32 cellular contexts compared by ENCODE assay signal in the genomic region with DNA sequence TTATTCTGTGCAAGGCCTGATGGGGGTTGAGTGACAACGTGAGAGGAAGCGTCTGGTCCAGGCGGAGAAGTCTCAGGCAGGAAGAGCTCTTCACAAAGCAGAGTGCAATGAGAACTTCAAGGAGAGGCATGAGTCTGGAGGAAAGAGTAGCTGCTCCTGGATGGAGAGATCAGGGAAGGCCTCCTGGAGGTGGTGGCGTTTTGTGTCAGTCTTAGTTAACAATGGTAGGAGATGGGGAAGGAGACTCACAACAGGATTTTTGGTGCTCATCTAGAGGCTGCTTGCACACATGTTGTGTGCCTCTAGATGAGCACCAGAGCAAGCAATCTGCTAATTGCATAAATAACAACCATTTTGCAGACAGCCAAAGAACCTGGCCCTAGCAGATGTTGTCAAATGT.
DNase-seq lines count a peak whose midpoint lies in the region; ATAC-seq, FAIRE-seq and TF ChIP-seq lines count a peak whose summit lies in the region.
"Had no signal": no experiment of that assay in that cellular context is flagged by ENCODE, and none has a peak within 500 bp of the region (broad histone marks: within the 10 kb centered on the region; RNA-seq: fewer than 3 reads in every experiment).

No MANE protein-coding gene starts in this region.

- peak; percentile 24 for DNase-seq in activated CD4-positive, alpha-beta T cell treated with anti-CD3 and anti-CD28 coated beads, Interleukin-2, amount 10 ng/mL, durations not matched to agents 24 days and 14 days
- DNase-seq in activated CD4-positive, alpha-beta T cell treated with anti-CD3 and anti-CD28 coated beads, Interleukin-2, amount 50 U/mL, for 48 hours: no peak
- DNase-seq in K562 (ENCODE audit: extremely low read depth in 1 of 4, low spot score in 3 of 4) (no peak), NCI-H2227 (lab: John Stamatoyannopoulos, UW; ENCODE audit: unreplicated experiment) (no peak)
- DNase-seq: 8988T; ACHN; AML-193; BE2C; C1 segment of cervical spinal cord; Caco-2; Calu3; CD4-positive, alpha-beta memory T cell; CD4-positive, alpha-beta T cell; CD4-positive, CD25-positive, alpha-beta regulatory T cell; CD8-positive, alpha-beta memory T cell; CD8-positive, alpha-beta T cell; COR-L47; DMS 273 treated with DMSO at 0.1 percent for 48 hours; DMS153; DMS53; DMS79; DMS79 treated with DMSO at 0.1 percent for 48 hours; DND-41; EL had no signal

- H3K4me3 ChIP-seq in K562: no peak overlapping the region
- H3K4me3 ChIP-seq: A549; BLaER1; BLaER1 treated with 17β-estradiol and CSF1 and Interleukin-3, amounts not matched to agents 10 nM and 100 nM had no signal

- no peaks in the 10 kb centered on the region for H3K9me3 Mint-ChIP-seq in activated CD4-positive, alpha-beta T cell treated with anti-CD3 and anti-CD28 coated beads, Interleukin-2, amount 10 ng/mL, durations not matched to agents 24 days and 14 days
- H3K9me3 Mint-ChIP-seq: CD4-positive, alpha-beta memory T cell; CD4-positive, alpha-beta T cell; CD4-positive, CD25-positive, alpha-beta regulatory T cell; CD8-positive, alpha-beta memory T cell; CD8-positive, alpha-beta T cell had no signal

- H3K27ac ChIP-seq in K562 (ENCODE audit: extremely low read depth, low read depth, low read length): no peak overlapping the region
- H3K27ac ChIP-seq: 22Rv1; A549; BLaER1; BLaER1 treated with 17β-estradiol and CSF1 and Interleukin-3, amounts not matched to agents 10 nM and 100 nM; C4-2B had no signal

- 0% methylated on average over 4 of the region's 4 CpGs for WGBS in K562 (ENCODE audit: insufficient coverage, low coverage, missing lambda C conversion rate)

- H3K4me3 Mint-ChIP-seq in activated CD4-positive, alpha-beta T cell treated with anti-CD3 and anti-CD28 coated beads, Interleukin-2, amount 10 ng/mL, durations not matched to agents 24 days and 14 days: no peak overlapping the region
- H3K4me3 Mint-ChIP-seq: B cell; CD14-positive monocyte; CD4-positive, alpha-beta memory T cell; CD4-positive, alpha-beta T cell; CD4-positive, CD25-positive, alpha-beta regulatory T cell; CD8-positive, alpha-beta memory T cell; CD8-positive, alpha-beta T cell had no signal

- H3K79me2 ChIP-seq in K562 (ENCODE audit: control insufficient read depth, insufficient read depth, low read length): no peaks in the 10 kb centered on the region

- H3K36me3 Mint-ChIP-seq in activated CD4-positive, alpha-beta T cell treated with anti-CD3 and anti-CD28 coated beads, Interleukin-2, amount 10 ng/mL, durations not matched to agents 24 days and 14 days (ENCODE audit: low read depth): no peaks in the 10 kb centered on the region
- H3K36me3 Mint-ChIP-seq: CD14-positive monocyte; CD4-positive, alpha-beta memory T cell; CD4-positive, CD25-positive, alpha-beta regulatory T cell; CD8-positive, alpha-beta memory T cell; CD8-positive, alpha-beta T cell had no signal

- POLR2A ChIA-PET in K562 (lab: Yijun Ruan, JAX): interaction anchor here (0.7 kb wide), 1 partner anchor 165 kb away, joined by 5 read pairs; no protein-coding TSS in a partner anchor

- H4K20me1 ChIP-seq in K562 (replicated peaks; ENCODE audit: control insufficient read depth, insufficient read depth, low read length): no peaks in the 10 kb centered on the region
- H4K20me1 ChIP-seq: BLaER1; BLaER1 treated with 17β-estradiol and CSF1 and Interleukin-3, amounts not matched to agents 10 nM and 100 nM had no signal

- H2AFZ ChIP-seq in K562 (ENCODE audit: low read depth, low read length): no peak overlapping the region

- H3K9me3 ChIP-seq in K562 (replicated peaks; ENCODE audit: control insufficient read depth, insufficient read depth, low read depth, low read length): no peaks in the 10 kb centered on the region
- H3K9me3 ChIP-seq: A549; BE2C; BLaER1; BLaER1 treated with 17β-estradiol and CSF1 and Interleukin-3, amounts not matched to agents 10 nM and 100 nM; Caco-2 had no signal

- H3K36me3 ChIP-seq in K562 (ENCODE audit: control insufficient read depth, insufficient read depth, low read length): no peaks in the 10 kb centered on the region
- H3K36me3 ChIP-seq: BE2C; BLaER1; BLaER1 treated with 17β-estradiol and CSF1 and Interleukin-3, amounts not matched to agents 10 nM and 100 nM had no signal

- no peak for TF ChIP-seq EP300 in K562 (IDR thresholded peaks at IDR 0.05; ENCODE audit: low read length)

- FAIRE-seq in K562 (lab: Jason Lieb, UNC): no peak
- FAIRE-seq: A204.1, A549 had no signal

- no peaks in the 10 kb centered on the region for H3K4me1 ChIP-seq in K562 (replicated peaks in 1 of 2; ENCODE audit: control insufficient read depth in 2 of 2, insufficient read depth in 2 of 2, low read length in 2 of 2)
- H3K4me1 ChIP-seq: A549; BLaER1; BLaER1 treated with 17β-estradiol and CSF1 and Interleukin-3, amounts not matched to agents 10 nM and 100 nM; Caco-2 had no signal

- intact Hi-C loops in activated CD4-positive, alpha-beta T cell treated with anti-CD3 and anti-CD28 coated beads, Interleukin-2, amount 10 ng/mL, durations not matched to agents 24 days and 14 days (cut with micrococcal nuclease): no loop called here
- intact Hi-C loops in K562 (cut with micrococcal nuclease): no loop called here

- TF ChIP-seq POLR2A in K562 (conservative IDR thresholded peaks at IDR 0.05): no peak

- no TSS peak for BruUV-seq in K562 (replicated peaks; lab: Mats Ljungman, UMichigan)

- no peaks in the 10 kb centered on the region; a peak in 1 of 5 replicates for H3K27me3 ChIP-seq in K562 (ENCODE audit: control insufficient read depth in 2 of 2, insufficient read depth in 2 of 2, low read length in 2 of 2)
- H3K27me3 ChIP-seq: BE2C; BLaER1; BLaER1 treated with 17β-estradiol and CSF1 and Interleukin-3, amounts not matched to agents 10 nM and 100 nM had no signal

- no peak overlapping the region for H3K9ac ChIP-seq in K562 (ENCODE audit: insufficient read depth in 1 of 2, low read depth in 2 of 2, low read length in 2 of 2)
- H3K9ac ChIP-seq: BLaER1; BLaER1 treated with 17β-estradiol and CSF1 and Interleukin-3, amounts not matched to agents 10 nM and 100 nM had no signal

- H3K4me2 ChIP-seq in K562 (ENCODE audit: insufficient read depth, low read length): no peak overlapping the region
- H3K4me2 ChIP-seq: A549; BLaER1; BLaER1 treated with 17β-estradiol and CSF1 and Interleukin-3, amounts not matched to agents 10 nM and 100 nM had no signal

- ATAC-seq in K562: no peak
- ATAC-seq: A549; CD8-positive, alpha-beta T cell had no signal

- CTCF ChIA-PET in K562 (lab: Yijun Ruan, JAX; ENCODE audit: low intra/inter-chr PET ratio): no interaction called here

- H3K4me1 Mint-ChIP-seq in activated CD4-positive, alpha-beta T cell treated with anti-CD3 and anti-CD28 coated beads, Interleukin-2, amount 10 ng/mL, durations not matched to agents 24 days and 14 days: no peaks in the 10 kb centered on the region
- H3K4me1 Mint-ChIP-seq: B cell; CD14-positive monocyte; CD4-positive, alpha-beta memory T cell; CD4-positive, CD25-positive, alpha-beta regulatory T cell; CD8-positive, alpha-beta memory T cell had no signal

- H3K9me1 ChIP-seq in K562 (ENCODE audit: control insufficient read depth, insufficient read depth, low read length): no peaks in the 10 kb centered on the region

- H3K27me3 Mint-ChIP-seq in activated CD4-positive, alpha-beta T cell treated with anti-CD3 and anti-CD28 coated beads, Interleukin-2, amount 10 ng/mL, durations not matched to agents 24 days and 14 days: no peaks in the 10 kb centered on the region
- H3K27me3 Mint-ChIP-seq: B cell; CD4-positive, alpha-beta memory T cell; CD4-positive, alpha-beta T cell; CD4-positive, CD25-positive, alpha-beta regulatory T cell; CD8-positive, alpha-beta memory T cell had no signal

- no peak for TF ChIP-seq RAD21 in K562 (CRISPR knock-in tag; conservative IDR thresholded peaks at IDR 0.05 in 1 of 2, IDR thresholded peaks at IDR 0.05 in 1 of 2)

- no peak for TF ChIP-seq CTCF in K562 (IDR thresholded peaks at IDR 0.05 in 2 of 3, conservative IDR thresholded peaks at IDR 0.05 in 1 of 3; ENCODE audit: insufficient read depth in 2 of 3, low read depth in 1 of 3, low read length in 3 of 3)

- in situ Hi-C loops in K562 (cut with MboI): no loop called here

- H3K27ac Mint-ChIP-seq in activated CD4-positive, alpha-beta T cell treated with anti-CD3 and anti-CD28 coated beads, Interleukin-2, amount 10 ng/mL, durations not matched to agents 24 days and 14 days: no peak overlapping the region
- H3K27ac Mint-ChIP-seq: B cell; CD14-positive monocyte; CD4-positive, alpha-beta memory T cell; CD4-positive, alpha-beta T cell; CD4-positive, CD25-positive, alpha-beta regulatory T cell; CD8-positive, alpha-beta memory T cell; CD8-positive, alpha-beta T cell had no signal

TF ChIP-seq in K562, 482 proteins besides CTCF, POLR2A, EP300 and RAD21 (continues in another document):
- TF ChIP-seq ZNF592 (IDR thresholded peaks at IDR 0.05) (no peak), ZBTB8A (IDR thresholded peaks at IDR 0.05; ENCODE audit: partially characterized antibody) (no peak), BRD9 (IDR thresholded peaks at IDR 0.05; ENCODE audit: low read depth, partially characterized antibody) (no peak)
